Comparison of ENCODE assay signal across 29 cellular contexts in genomic region chr17:3221850-3222249, GRCh38. TPM values are rescaled to one million over a fixed set of nuclear protein-coding genes. Genes with fewer than 3 reads are reported as not detected.
DNase-seq lines count a peak whose midpoint lies in the region; ATAC-seq and TF ChIP-seq lines count a peak whose summit lies in the region.
"Had no signal": no experiment of that assay in that cellular context is flagged by ENCODE, and none has a peak within 500 bp of the region (broad histone marks: within the 10 kb centered on the region; RNA-seq: fewer than 3 reads in every experiment).

No MANE protein-coding gene starts in this region.

- H3K4me1 Mint-ChIP-seq in activated naive CD4-positive, alpha-beta T cell treated with anti-CD3 and anti-CD28 coated beads for 36 hours (ENCODE audit: low read depth): peaks cover 14% of the 10 kb centered on the region
- H3K4me1 Mint-ChIP-seq in activated T-helper 2 cell treated with anti-CD3 and anti-CD28 coated beads, Interferon-gamma antibody, Interleukin-2, Interleukin-4, amounts not matched to agents 10 μg/mL and 5 μg/mL and 100 μg/mL, durations not matched to agents 14 hours and 24 hours and 36 hours (ENCODE audit: low read depth): peaks cover 8% of the 10 kb centered on the region

- peak overlapping the region; percentile 53 for H3K4me3 Mint-ChIP-seq in activated naive CD4-positive, alpha-beta T cell treated with anti-CD3 and anti-CD28 coated beads for 36 hours
- peak overlapping the region; percentile 62 for H3K4me3 Mint-ChIP-seq in activated T-helper 2 cell treated with anti-CD3 and anti-CD28 coated beads, Interferon-gamma antibody, Interleukin-2, Interleukin-4, amounts not matched to agents 10 μg/mL and 5 μg/mL and 100 μg/mL, durations not matched to agents 14 hours and 24 hours and 36 hours (ENCODE audit: low read depth)

- intact Hi-C loops in activated naive CD4-positive, alpha-beta T cell treated with anti-CD3 and anti-CD28 coated beads for 36 hours (cut with micrococcal nuclease): no loop called here
- intact Hi-C loops in OCI-LY7 (cut with micrococcal nuclease; ENCODE audit: unreplicated experiment): no loop called here
- intact Hi-C loops in activated T-helper 2 cell treated with anti-CD3 and anti-CD28 coated beads, Interferon-gamma antibody, Interleukin-2, Interleukin-4, amounts not matched to agents 10 μg/mL and 5 μg/mL and 100 μg/mL, durations not matched to agents 14 hours and 24 hours and 36 hours (cut with micrococcal nuclease): no loop called here

- TF ChIP-seq CTCF in OCI-LY7 (conservative IDR thresholded peaks at IDR 0.05; ENCODE audit: low read length) (no peak), Peyer's patch (IDR thresholded peaks at IDR 0.05) (no peak)

- H2AK5ac ChIP-seq in mesenchymal stem cell (ENCODE audit: low read length, severe bottlenecking): no peak overlapping the region

- no peaks in the 10 kb centered on the region for H3K27me3 Mint-ChIP-seq in activated naive CD4-positive, alpha-beta T cell treated with anti-CD3 and anti-CD28 coated beads for 36 hours (ENCODE audit: low read depth)
- peaks cover 2% of the 10 kb centered on the region for H3K27me3 Mint-ChIP-seq in activated T-helper 2 cell treated with anti-CD3 and anti-CD28 coated beads, Interferon-gamma antibody, Interleukin-2, Interleukin-4, amounts not matched to agents 10 μg/mL and 5 μg/mL and 100 μg/mL, durations not matched to agents 14 hours and 24 hours and 36 hours (ENCODE audit: low read depth)

- H3K27ac ChIP-seq in OCI-LY7 (ENCODE audit: low read depth, low read length, poor library complexity, severe bottlenecking) (no peak overlapping the region), Peyer's patch (no peak overlapping the region), mesenchymal stem cell (ENCODE audit: low read length, poor library complexity, severe bottlenecking) (no peak overlapping the region)
- H3K27ac ChIP-seq: ascending aorta, BLaER1, gastroesophageal sphincter, lower lobe of right lung, parathyroid adenoma, skin epidermis, suprapubic skin, upper lobe of left lung had no signal

- H3K27me3 ChIP-seq in Peyer's patch (no peaks in the 10 kb centered on the region), mesenchymal stem cell (ENCODE audit: control insufficient read depth in 1 of 2, insufficient read depth in 1 of 2, low read length in 2 of 2) (no peaks in the 10 kb centered on the region)
- H3K27me3 ChIP-seq: ascending aorta, BLaER1, gastroesophageal sphincter, suprapubic skin, upper lobe of left lung had no signal

- CTCF ChIA-PET in activated naive CD4-positive, alpha-beta T cell treated with anti-CD3 and anti-CD28 coated beads for 36 hours (lab: Charles Lee): no interaction called here
- CTCF ChIA-PET in OCI-LY7 (lab: Charles Lee; ENCODE audit: unreplicated experiment): no interaction called here

- BruUV-seq in OCI-LY7 (replicated peaks; lab: Mats Ljungman, UMichigan): no TSS peak

- H3K4me1 ChIP-seq in OCI-LY7 (ENCODE audit: insufficient read depth, low read length, poor library complexity, severe bottlenecking): peaks cover 28% of the 10 kb centered on the region
- H3K4me1 ChIP-seq in Peyer's patch: no peaks in the 10 kb centered on the region
- H3K4me1 ChIP-seq in mesenchymal stem cell (ENCODE audit: control insufficient read depth, insufficient read depth, low read depth, low read length): no peaks in the 10 kb centered on the region
- H3K4me1 ChIP-seq: ascending aorta, BLaER1, Caco-2, gastroesophageal sphincter, lower lobe of right lung, parathyroid adenoma, suprapubic skin, upper lobe of left lung had no signal

- H2AFZ ChIP-seq in OCI-LY7 (ENCODE audit: low read length): peak overlapping the region; percentile 88
- H2AFZ ChIP-seq in mesenchymal stem cell (ENCODE audit: low read depth, low read length): no peak overlapping the region
- H2AFZ ChIP-seq: parathyroid adenoma had no signal

- H2BK12ac ChIP-seq in mesenchymal stem cell (ENCODE audit: low read length in 2 of 2): no peak overlapping the region

- H4K8ac ChIP-seq in mesenchymal stem cell (ENCODE audit: low read length): no peak overlapping the region

- no peak overlapping the region for H2BK120ac ChIP-seq in mesenchymal stem cell (ENCODE audit: low read depth, low read length)

- H4K20me1 ChIP-seq in OCI-LY7 (ENCODE audit: insufficient read depth, low read length): no peaks in the 10 kb centered on the region
- H4K20me1 ChIP-seq: BLaER1 had no signal

- no peak for DNase-seq in activated naive CD4-positive, alpha-beta T cell treated with anti-CD3 and anti-CD28 coated beads for 36 hours
- DNase-seq in activated naive CD4-positive, alpha-beta T cell (lab: John Stamatoyannopoulos, UW): no peak
- peak; percentile 33 for DNase-seq in CMK (ENCODE audit: low read depth)
- no peak for DNase-seq in OCI-LY7 (ENCODE audit: low spot score)
- DNase-seq in activated T-helper 2 cell treated with anti-CD3 and anti-CD28 coated beads, Interferon-gamma antibody, Interleukin-2, Interleukin-4, amounts not matched to agents 10 μg/mL and 5 μg/mL and 100 μg/mL, durations not matched to agents 14 hours and 24 hours and 36 hours (ENCODE audit: low spot score): no peak
- no peak for DNase-seq in Peyer's patch
- DNase-seq in mesenchymal stem cell: no peak
- DNase-seq: activated CD8-positive, alpha-beta memory T cell treated with anti-CD3 and anti-CD28 coated beads for 24 hours; Caco-2; DMS53; lower lobe of right lung; mucosa of descending colon; NCI-H1417; NCI-H2081 treated with DMSO at 0.1 percent for 48 hours; NCI-H226; SHP77 treated with DMSO at 0.1 percent for 48 hours; stimulated activated naive B cell treated with anti-CD40 and anti-IgM and Interleukin-4, amounts not matched to agents 10 μg/mL and 1 μg/mL and 100 μg/mL, for 72 hours; upper lobe of left lung had no signal

- no peak for TF ChIP-seq POLR2A in Peyer's patch (IDR thresholded peaks at IDR 0.05)

- H3K9me3 ChIP-seq in OCI-LY7 (ENCODE audit: low read length) (no peaks in the 10 kb centered on the region), Peyer's patch (no peaks in the 10 kb centered on the region), mesenchymal stem cell (ENCODE audit: control insufficient read depth, low read length) (no peaks in the 10 kb centered on the region)
- H3K9me3 ChIP-seq: ascending aorta, Caco-2, lower lobe of right lung, mucosa of descending colon, upper lobe of left lung had no signal

- H3K4me2 ChIP-seq in OCI-LY7 (ENCODE audit: low read length) (peak overlapping the region; percentile 54), mesenchymal stem cell (ENCODE audit: low read length, poor library complexity, severe bottlenecking) (no peak overlapping the region)
- H3K4me2 ChIP-seq: BLaER1 had no signal

- no peak overlapping the region for H3K23ac ChIP-seq in mesenchymal stem cell (ENCODE audit: low read length in 2 of 2)

- no peaks in the 10 kb centered on the region for H3K79me1 ChIP-seq in mesenchymal stem cell (replicated peaks; ENCODE audit: low read length, poor library complexity, severe bottlenecking)

- H2BK15ac ChIP-seq in mesenchymal stem cell (ENCODE audit: low read depth, poor library complexity, severe bottlenecking): no peak overlapping the region

- H3K36me3 ChIP-seq in OCI-LY7 (ENCODE audit: insufficient read depth, low read length) (no peaks in the 10 kb centered on the region), Peyer's patch (no peaks in the 10 kb centered on the region), mesenchymal stem cell (ENCODE audit: control insufficient read depth in 1 of 2, insufficient read depth in 2 of 2, low read depth in 1 of 2, low read length in 2 of 2) (no peaks in the 10 kb centered on the region)
- H3K36me3 ChIP-seq: ascending aorta, BLaER1, gastroesophageal sphincter, lower lobe of right lung, suprapubic skin, upper lobe of left lung had no signal

- peaks cover 6% of the 10 kb centered on the region for H3K9me3 Mint-ChIP-seq in activated naive CD4-positive, alpha-beta T cell treated with anti-CD3 and anti-CD28 coated beads for 36 hours
- peaks cover 11% of the 10 kb centered on the region for H3K9me3 Mint-ChIP-seq in activated T-helper 2 cell treated with anti-CD3 and anti-CD28 coated beads, Interferon-gamma antibody, Interleukin-2, Interleukin-4, amounts not matched to agents 10 μg/mL and 5 μg/mL and 100 μg/mL, durations not matched to agents 14 hours and 24 hours and 36 hours

- H3K18ac ChIP-seq in mesenchymal stem cell (ENCODE audit: low read depth in 1 of 2, low read length in 2 of 2): no peak overlapping the region

- H3K4ac ChIP-seq in mesenchymal stem cell (ENCODE audit: low read depth in 1 of 2, low read length in 2 of 2): no peak overlapping the region

- no peaks in the 10 kb centered on the region for H3K79me2 ChIP-seq in OCI-LY7 (ENCODE audit: insufficient read depth, low read depth, low read length)
- H3K79me2 ChIP-seq: parathyroid adenoma had no signal

- no peak overlapping the region for H3K9ac ChIP-seq in mesenchymal stem cell (ENCODE audit: low read length)
- H3K9ac ChIP-seq: BLaER1, parathyroid adenoma had no signal

- no peak overlapping the region for H4K91ac ChIP-seq in mesenchymal stem cell (ENCODE audit: low read length)

- H3K14ac ChIP-seq in mesenchymal stem cell (ENCODE audit: low read length in 2 of 2): no peak overlapping the region

- no peaks in the 10 kb centered on the region for H3K9me2 ChIP-seq in OCI-LY7 (ENCODE audit: insufficient read depth, low read length)

- ATAC-seq in HG03460 (IDR thresholded peaks at IDR 0.05; ENCODE audit: unreplicated experiment): no peak
- ATAC-seq: gastroesophageal sphincter; lower lobe of right lung; mucosa of descending colon; stimulated activated naive B cell treated with anti-CD40 and anti-IgM and Interleukin-4, amounts not matched to agents 10 μg/mL and 1 μg/mL and 100 μg/mL, for 72 hours had no signal

- H2BK5ac ChIP-seq in mesenchymal stem cell (ENCODE audit: low read depth, low read length, poor library complexity, severe bottlenecking): no peak overlapping the region

- H3K4me3 ChIP-seq in OCI-LY7 (ENCODE audit: low read depth, low read length, poor library complexity, severe bottlenecking) (no peak overlapping the region), Peyer's patch (no peak overlapping the region), mesenchymal stem cell (ENCODE audit: insufficient read depth in 1 of 2, low read depth in 1 of 2, low read length in 2 of 2) (no peak overlapping the region)
- H3K4me3 ChIP-seq: ascending aorta, BLaER1, gastroesophageal sphincter, lower lobe of right lung, mucosa of descending colon, skin epidermis, suprapubic skin, upper lobe of left lung had no signal

- POLR2A ChIA-PET in OCI-LY7 (lab: Charles Lee): no interaction called here

- H3K27ac Mint-ChIP-seq in activated naive CD4-positive, alpha-beta T cell treated with anti-CD3 and anti-CD28 coated beads for 36 hours: no peak overlapping the region
- H3K27ac Mint-ChIP-seq in activated T-helper 2 cell treated with anti-CD3 and anti-CD28 coated beads, Interferon-gamma antibody, Interleukin-2, Interleukin-4, amounts not matched to agents 10 μg/mL and 5 μg/mL and 100 μg/mL, durations not matched to agents 14 hours and 24 hours and 36 hours: no peak overlapping the region
- H3K27ac Mint-ChIP-seq: stimulated activated naive B cell treated with anti-CD40 and anti-IgM and Interleukin-4, amounts not matched to agents 10 μg/mL and 1 μg/mL and 100 μg/mL, for 72 hours had no signal

- no peaks in the 10 kb centered on the region for H3K36me3 Mint-ChIP-seq in activated naive CD4-positive, alpha-beta T cell treated with anti-CD3 and anti-CD28 coated beads for 36 hours (ENCODE audit: low read depth)
- no peaks in the 10 kb centered on the region for H3K36me3 Mint-ChIP-seq in activated T-helper 2 cell treated with anti-CD3 and anti-CD28 coated beads, Interferon-gamma antibody, Interleukin-2, Interleukin-4, amounts not matched to agents 10 μg/mL and 5 μg/mL and 100 μg/mL, durations not matched to agents 14 hours and 24 hours and 36 hours (ENCODE audit: low read depth)
- H3K36me3 Mint-ChIP-seq: stimulated activated naive B cell treated with anti-CD40 and anti-IgM and Interleukin-4, amounts not matched to agents 10 μg/mL and 1 μg/mL and 100 μg/mL, for 72 hours had no signal

- WGBS in mesenchymal stem cell: 100% methylated on average over 1 of the region's 2 CpGs

RNA-seq across cellular contexts. Expression of gene OR1A1, which starts 14.4 kb away (rescaled TPM):
- not detected for total RNA-seq in activated naive CD4-positive, alpha-beta T cell treated with anti-CD3 and anti-CD28 coated beads for 36 hours
- not detected in 2 replicates for total RNA-seq in OCI-LY7 (2014; rRNA removed; shearing (Covaris generic))
- total RNA-seq in OCI-LY7 (2022): not detected in 2 replicates
- not detected in 2 replicates for total RNA-seq in activated T-helper 2 cell treated with anti-CD3 and anti-CD28 coated beads, Interferon-gamma antibody, Interleukin-2, Interleukin-4, amounts not matched to agents 10 μg/mL and 5 μg/mL and 100 μg/mL, durations not matched to agents 14 hours and 24 hours and 36 hours
- total RNA-seq in Peyer's patch: not detected
- polyA plus RNA-seq in mesenchymal stem cell (2013, experiment 1 of 2): not detected
- not detected for polyA plus RNA-seq in mesenchymal stem cell (2013, experiment 2 of 2)
- total RNA-seq: ascending aorta, Caco-2, fibroblast of lung, HT1080, lower lobe of right lung, MCF 10A, mucosa of descending colon, upper lobe of left lung had no signal
- polyA plus RNA-seq: fibroblast of lung, neural cell had no signal

RNA-seq across cellular contexts. Expression of gene OR1A2, which starts 24.5 kb away (rescaled TPM):
- not detected for total RNA-seq in activated naive CD4-positive, alpha-beta T cell treated with anti-CD3 and anti-CD28 coated beads for 36 hours
- total RNA-seq in OCI-LY7 (2014; rRNA removed; shearing (Covaris generic)): not detected in 2 replicates
- total RNA-seq in OCI-LY7 (2022): not detected in 2 replicates
- total RNA-seq in activated T-helper 2 cell treated with anti-CD3 and anti-CD28 coated beads, Interferon-gamma antibody, Interleukin-2, Interleukin-4, amounts not matched to agents 10 μg/mL and 5 μg/mL and 100 μg/mL, durations not matched to agents 14 hours and 24 hours and 36 hours: not detected in 2 replicates
- not detected for total RNA-seq in Peyer's patch
- not detected for polyA plus RNA-seq in mesenchymal stem cell (2013, experiment 1 of 2)
- polyA plus RNA-seq in mesenchymal stem cell (2013, experiment 2 of 2): not detected
- total RNA-seq: ascending aorta, Caco-2, fibroblast of lung, gastroesophageal sphincter, HT1080, lower lobe of right lung, MCF 10A, mucosa of descending colon, suprapubic skin, upper lobe of left lung had no signal
- polyA plus RNA-seq: fibroblast of lung, neural cell had no signal
